In genomic region chr19:1249298-1249989, GRCh38 we compare ENCODE assay signal across 1 cellular context.
TF ChIP-seq lines count a peak whose summit lies in the region.

No MANE protein-coding gene starts in this region.

TF ChIP-seq in K562, 482 proteins besides CTCF, POLR2A, EP300 and RAD21 (continued from another document and continues in another):
- peak; percentile 72; the same call in 1 of the 2 replicates for TF ChIP-seq KLF13 (tag; IDR thresholded peaks at IDR 0.05; ENCODE audit: borderline replicate concordance, low read depth)
- no peak for TF ChIP-seq HMG20A (CRISPR knock-in tag; conservative IDR thresholded peaks at IDR 0.05)
- TF ChIP-seq NR2C2 (CRISPR knock-in tag; IDR thresholded peaks at IDR 0.05), result 0 out of 2 replicates have a peak, but pooled peaks have one; percentile 23
- TF ChIP-seq NR2C2 (tag; IDR thresholded peaks at IDR 0.05), result peak; percentile 31; the same call in 1 of the 2 replicates
- TF ChIP-seq TAL1 (IDR thresholded peaks at IDR 0.05), result no peak
- TF ChIP-seq JUND (IDR thresholded peaks at IDR 0.05; ENCODE audit: borderline replicate concordance, low read depth, low read length), result no peak
- no peak for TF ChIP-seq JUND (tag; IDR thresholded peaks at IDR 0.05; ENCODE audit: borderline replicate concordance, low read depth, low read length)
- no peak for TF ChIP-seq NCOA6 (IDR thresholded peaks at IDR 0.05)
- TF ChIP-seq, protein P1, sequence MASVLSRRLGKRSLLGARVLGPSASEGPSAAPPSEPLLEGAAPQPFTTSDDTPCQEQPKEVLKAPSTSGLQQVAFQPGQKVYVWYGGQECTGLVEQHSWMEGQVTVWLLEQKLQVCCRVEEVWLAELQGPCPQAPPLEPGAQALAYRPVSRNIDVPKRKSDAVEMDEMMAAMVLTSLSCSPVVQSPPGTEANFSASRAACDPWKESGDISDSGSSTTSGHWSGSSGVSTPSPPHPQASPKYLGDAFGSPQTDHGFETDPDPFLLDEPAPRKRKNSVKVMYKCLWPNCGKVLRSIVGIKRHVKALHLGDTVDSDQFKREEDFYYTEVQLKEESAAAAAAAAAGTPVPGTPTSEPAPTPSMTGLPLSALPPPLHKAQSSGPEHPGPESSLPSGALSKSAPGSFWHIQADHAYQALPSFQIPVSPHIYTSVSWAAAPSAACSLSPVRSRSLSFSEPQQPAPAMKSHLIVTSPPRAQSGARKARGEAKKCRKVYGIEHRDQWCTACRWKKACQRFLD (CRISPR knock-in tag; IDR thresholded peaks at IDR 0.05), result peak; percentile 45; the same call in 1 of the 2 replicates
- TF ChIP-seq CBX5 (IDR thresholded peaks at IDR 0.05; ENCODE audit: borderline replicate concordance, low read depth), result no peak
- TF ChIP-seq, protein P2, sequence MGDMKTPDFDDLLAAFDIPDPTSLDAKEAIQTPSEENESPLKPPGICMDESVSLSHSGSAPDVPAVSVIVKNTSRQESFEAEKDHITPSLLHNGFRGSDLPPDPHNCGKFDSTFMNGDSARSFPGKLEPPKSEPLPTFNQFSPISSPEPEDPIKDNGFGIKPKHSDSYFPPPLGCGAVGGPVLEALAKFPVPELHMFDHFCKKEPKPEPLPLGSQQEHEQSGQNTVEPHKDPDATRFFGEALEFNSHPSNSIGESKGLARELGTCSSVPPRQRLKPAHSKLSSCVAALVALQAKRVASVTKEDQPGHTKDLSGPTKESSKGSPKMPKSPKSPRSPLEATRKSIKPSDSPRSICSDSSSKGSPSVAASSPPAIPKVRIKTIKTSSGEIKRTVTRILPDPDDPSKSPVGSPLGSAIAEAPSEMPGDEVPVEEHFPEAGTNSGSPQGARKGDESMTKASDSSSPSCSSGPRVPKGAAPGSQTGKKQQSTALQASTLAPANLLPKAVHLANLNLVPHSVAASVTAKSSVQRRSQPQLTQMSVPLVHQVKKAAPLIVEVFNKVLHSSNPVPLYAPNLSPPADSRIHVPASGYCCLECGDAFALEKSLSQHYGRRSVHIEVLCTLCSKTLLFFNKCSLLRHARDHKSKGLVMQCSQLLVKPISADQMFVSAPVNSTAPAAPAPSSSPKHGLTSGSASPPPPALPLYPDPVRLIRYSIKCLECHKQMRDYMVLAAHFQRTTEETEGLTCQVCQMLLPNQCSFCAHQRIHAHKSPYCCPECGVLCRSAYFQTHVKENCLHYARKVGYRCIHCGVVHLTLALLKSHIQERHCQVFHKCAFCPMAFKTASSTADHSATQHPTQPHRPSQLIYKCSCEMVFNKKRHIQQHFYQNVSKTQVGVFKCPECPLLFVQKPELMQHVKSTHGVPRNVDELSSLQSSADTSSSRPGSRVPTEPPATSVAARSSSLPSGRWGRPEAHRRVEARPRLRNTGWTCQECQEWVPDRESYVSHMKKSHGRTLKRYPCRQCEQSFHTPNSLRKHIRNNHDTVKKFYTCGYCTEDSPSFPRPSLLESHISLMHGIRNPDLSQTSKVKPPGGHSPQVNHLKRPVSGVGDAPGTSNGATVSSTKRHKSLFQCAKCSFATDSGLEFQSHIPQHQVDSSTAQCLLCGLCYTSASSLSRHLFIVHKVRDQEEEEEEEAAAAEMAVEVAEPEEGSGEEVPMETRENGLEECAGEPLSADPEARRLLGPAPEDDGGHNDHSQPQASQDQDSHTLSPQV (IDR thresholded peaks at IDR 0.05), result peak; percentile 67; the same call in 1 of the 2 replicates
- no peak for TF ChIP-seq SNIP1 (IDR thresholded peaks at IDR 0.05; ENCODE audit: low read depth)
- no peak for TF ChIP-seq ZNF311 (CRISPR knock-in tag; IDR thresholded peaks at IDR 0.05)
- peak in 1 of 2 experiments; percentile 60; a peak in 3 of 4 replicates for TF ChIP-seq NONO (IDR thresholded peaks at IDR 0.05; ENCODE audit: low read depth in 2 of 2, low read length in 1 of 2)
- TF ChIP-seq ZNF217 (CRISPR knock-in tag; IDR thresholded peaks at IDR 0.05), result no peak
- peak; percentile 48 for TF ChIP-seq U2AF1 (optimal IDR thresholded peaks at IDR 0.05; ENCODE audit: low read depth, low read length)
- TF ChIP-seq SRSF1 (IDR thresholded peaks at IDR 0.05; ENCODE audit: low read depth, low read length), result no peak
- peak; percentile 85 for TF ChIP-seq MAX (CRISPR knock-in tag; IDR thresholded peaks at IDR 0.05)
- TF ChIP-seq ZBED1 (IDR thresholded peaks at IDR 0.05), result no peak
- peak; percentile 29 for TF ChIP-seq SP2 (IDR thresholded peaks at IDR 0.05; ENCODE audit: extremely low read depth, low read depth, low read length, poor library complexity, severe bottlenecking)
- peak; percentile 38; the same call in 1 of the 2 replicates for TF ChIP-seq CREM (IDR thresholded peaks at IDR 0.05; ENCODE audit: low read depth)
- 0 out of 2 replicates have a peak, but pooled peaks have one; percentile 1 for TF ChIP-seq ZNF644 (tag; IDR thresholded peaks at IDR 0.05; ENCODE audit: low read depth)
- TF ChIP-seq FOXP1 (CRISPR knock-in tag; IDR thresholded peaks at IDR 0.05), result peak; percentile 81; the same call in 1 of the 2 replicates
- no peak for TF ChIP-seq SMAD2 (IDR thresholded peaks at IDR 0.05; ENCODE audit: low read depth, low read length)
- no peak for TF ChIP-seq NEUROD1 (IDR thresholded peaks at IDR 0.05; ENCODE audit: borderline replicate concordance, low read depth, low read length, partially characterized antibody)
- TF ChIP-seq CEBPB (tag; IDR thresholded peaks at IDR 0.05), result no peak
- TF ChIP-seq ATF6 (CRISPR knock-in tag; IDR thresholded peaks at IDR 0.05), result no peak
- no peak for TF ChIP-seq CHD1 (IDR thresholded peaks at IDR 0.05; ENCODE audit: low read length)
- TF ChIP-seq MAZ (CRISPR knock-in tag; conservative IDR thresholded peaks at IDR 0.05 in 1 of 2, IDR thresholded peaks at IDR 0.05 in 1 of 2), result peak; percentile 42 to 63
- TF ChIP-seq, protein P3, sequence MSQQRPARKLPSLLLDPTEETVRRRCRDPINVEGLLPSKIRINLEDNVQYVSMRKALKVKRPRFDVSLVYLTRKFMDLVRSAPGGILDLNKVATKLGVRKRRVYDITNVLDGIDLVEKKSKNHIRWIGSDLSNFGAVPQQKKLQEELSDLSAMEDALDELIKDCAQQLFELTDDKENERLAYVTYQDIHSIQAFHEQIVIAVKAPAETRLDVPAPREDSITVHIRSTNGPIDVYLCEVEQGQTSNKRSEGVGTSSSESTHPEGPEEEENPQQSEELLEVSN (IDR thresholded peaks at IDR 0.05; ENCODE audit: borderline replicate concordance in 1 of 2, extremely low read depth in 1 of 2, insufficient read depth in 1 of 2, insufficient read length in 1 of 2, low read depth in 1 of 2, low read length in 1 of 2, poor library complexity in 1 of 2, severe bottlenecking in 1 of 2), result peak; percentile 84 to 99
- TF ChIP-seq HMGXB4 (CRISPR knock-in tag; IDR thresholded peaks at IDR 0.05), result no peak
- TF ChIP-seq FOS (IDR thresholded peaks at IDR 0.05; ENCODE audit: extremely low read depth, insufficient read length), result peak; percentile 47
- TF ChIP-seq HNRNPL (IDR thresholded peaks at IDR 0.05; ENCODE audit: low read depth, low read length), result peak; percentile 62
- peak; percentile 91 for TF ChIP-seq POLR2G (IDR thresholded peaks at IDR 0.05; ENCODE audit: low read depth, low read length)
- TF ChIP-seq, protein P4, sequence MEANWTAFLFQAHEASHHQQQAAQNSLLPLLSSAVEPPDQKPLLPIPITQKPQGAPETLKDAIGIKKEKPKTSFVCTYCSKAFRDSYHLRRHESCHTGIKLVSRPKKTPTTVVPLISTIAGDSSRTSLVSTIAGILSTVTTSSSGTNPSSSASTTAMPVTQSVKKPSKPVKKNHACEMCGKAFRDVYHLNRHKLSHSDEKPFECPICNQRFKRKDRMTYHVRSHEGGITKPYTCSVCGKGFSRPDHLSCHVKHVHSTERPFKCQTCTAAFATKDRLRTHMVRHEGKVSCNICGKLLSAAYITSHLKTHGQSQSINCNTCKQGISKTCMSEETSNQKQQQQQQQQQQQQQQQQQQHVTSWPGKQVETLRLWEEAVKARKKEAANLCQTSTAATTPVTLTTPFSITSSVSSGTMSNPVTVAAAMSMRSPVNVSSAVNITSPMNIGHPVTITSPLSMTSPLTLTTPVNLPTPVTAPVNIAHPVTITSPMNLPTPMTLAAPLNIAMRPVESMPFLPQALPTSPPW (CRISPR knock-in tag; IDR thresholded peaks at IDR 0.05), result peak; percentile 70
- TF ChIP-seq SPI1 (IDR thresholded peaks at IDR 0.05; ENCODE audit: borderline replicate concordance, low read depth, low read length), result no peak
- no peak for TF ChIP-seq MXI1 (IDR thresholded peaks at IDR 0.05; ENCODE audit: low read depth, low read length)
- peak; percentile 70; the same call in 1 of the 2 replicates for TF ChIP-seq POLR2AphosphoS5 (IDR thresholded peaks at IDR 0.05; ENCODE audit: control insufficient read depth, insufficient read depth, low read depth, low read length)
- TF ChIP-seq ATF7 (IDR thresholded peaks at IDR 0.05), result 0 out of 2 replicates have a peak, but pooled peaks have one; percentile 32
- TF ChIP-seq ILK (tag; IDR thresholded peaks at IDR 0.05; ENCODE audit: borderline replicate concordance, low read depth), result no peak
- peak; percentile 52 to 73; a peak in 3 of 4 replicates for TF ChIP-seq MNT (conservative IDR thresholded peaks at IDR 0.05)
- no peak for TF ChIP-seq PHF20 (IDR thresholded peaks at IDR 0.05; ENCODE audit: partially characterized antibody)
- TF ChIP-seq, protein P5, sequence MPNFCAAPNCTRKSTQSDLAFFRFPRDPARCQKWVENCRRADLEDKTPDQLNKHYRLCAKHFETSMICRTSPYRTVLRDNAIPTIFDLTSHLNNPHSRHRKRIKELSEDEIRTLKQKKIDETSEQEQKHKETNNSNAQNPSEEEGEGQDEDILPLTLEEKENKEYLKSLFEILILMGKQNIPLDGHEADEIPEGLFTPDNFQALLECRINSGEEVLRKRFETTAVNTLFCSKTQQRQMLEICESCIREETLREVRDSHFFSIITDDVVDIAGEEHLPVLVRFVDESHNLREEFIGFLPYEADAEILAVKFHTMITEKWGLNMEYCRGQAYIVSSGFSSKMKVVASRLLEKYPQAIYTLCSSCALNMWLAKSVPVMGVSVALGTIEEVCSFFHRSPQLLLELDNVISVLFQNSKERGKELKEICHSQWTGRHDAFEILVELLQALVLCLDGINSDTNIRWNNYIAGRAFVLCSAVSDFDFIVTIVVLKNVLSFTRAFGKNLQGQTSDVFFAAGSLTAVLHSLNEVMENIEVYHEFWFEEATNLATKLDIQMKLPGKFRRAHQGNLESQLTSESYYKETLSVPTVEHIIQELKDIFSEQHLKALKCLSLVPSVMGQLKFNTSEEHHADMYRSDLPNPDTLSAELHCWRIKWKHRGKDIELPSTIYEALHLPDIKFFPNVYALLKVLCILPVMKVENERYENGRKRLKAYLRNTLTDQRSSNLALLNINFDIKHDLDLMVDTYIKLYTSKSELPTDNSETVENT (CRISPR knock-in tag; IDR thresholded peaks at IDR 0.05), result no peak; the same call in 1 of the 2 replicates
- peak; percentile 6; the same call in 1 of the 2 replicates for TF ChIP-seq CTBP1 (IDR thresholded peaks at IDR 0.05; ENCODE audit: borderline replicate concordance)
- peak; percentile 30 for TF ChIP-seq FIP1L1 (IDR thresholded peaks at IDR 0.05; ENCODE audit: low read depth, low read length, poor library complexity, severe bottlenecking)
- TF ChIP-seq ZNF175 (CRISPR knock-in tag; IDR thresholded peaks at IDR 0.05; ENCODE audit: low read depth), result no peak
- peak; percentile 89 for TF ChIP-seq GABPA (tag; conservative IDR thresholded peaks at IDR 0.05; ENCODE audit: low read depth)
- TF ChIP-seq MYNN (IDR thresholded peaks at IDR 0.05), result no peak
- no peak for TF ChIP-seq MYNN (CRISPR knock-in tag; IDR thresholded peaks at IDR 0.05)
- 0 out of 4 replicates have a peak, but pooled peaks of 1 of the 2 experiments have one; percentile 29 for TF ChIP-seq TEAD1 (CRISPR knock-in tag; IDR thresholded peaks at IDR 0.05)
